11 cellular contexts compared by ENCODE assay signal in the genomic region with DNA sequence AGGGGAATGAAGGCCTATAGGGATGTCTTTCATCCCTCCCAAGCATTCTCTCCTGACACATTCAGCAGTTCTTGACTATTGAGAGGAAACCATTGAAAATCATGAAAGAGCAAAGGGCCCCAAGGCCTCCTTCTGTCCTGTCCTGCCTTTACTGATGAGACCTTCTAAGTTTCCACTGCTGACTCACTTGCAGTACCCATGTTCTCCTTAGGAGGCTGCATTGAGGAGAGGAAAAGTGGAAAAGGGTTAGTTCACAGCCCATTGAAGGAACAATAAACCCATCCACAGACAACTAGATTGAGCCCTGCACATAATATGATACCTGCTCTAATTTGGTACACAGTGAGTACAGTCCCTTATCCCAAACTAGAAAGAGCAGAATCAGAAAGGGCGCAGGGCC.
DNase-seq lines count a peak whose midpoint lies in the region; ATAC-seq and TF ChIP-seq lines count a peak whose summit lies in the region.
"Had no signal": no experiment of that assay in that cellular context is flagged by ENCODE, and none has a peak within 500 bp of the region (broad histone marks: within the 10 kb centered on the region; RNA-seq: fewer than 3 reads in every experiment).

No MANE protein-coding gene starts in this region.

- no peak overlapping the region for H3K23ac ChIP-seq in mesenchymal stem cell (ENCODE audit: low read length in 2 of 2)

- H3K27ac ChIP-seq in DND-41 (ENCODE audit: low read length) (no peak overlapping the region), mesenchymal stem cell (ENCODE audit: low read length, poor library complexity, severe bottlenecking) (no peak overlapping the region), uterus (no peak overlapping the region), PC-9 (no peak overlapping the region)
- H3K27ac ChIP-seq: spleen had no signal

- intact Hi-C loops in uterus (cut with DNase I; ENCODE audit: low total_unique reads): loop anchor here (10.0 kb wide), 1 partner anchor 62 kb away; no protein-coding TSS in a partner anchor
- intact Hi-C loops in PC-9 (cut with micrococcal nuclease; ENCODE audit: unreplicated experiment): no loop called here

- no peak overlapping the region for H2BK15ac ChIP-seq in mesenchymal stem cell (ENCODE audit: low read depth, poor library complexity, severe bottlenecking)

- no peak overlapping the region for H3K4ac ChIP-seq in mesenchymal stem cell (ENCODE audit: low read depth in 1 of 2, low read length in 2 of 2)

- H3K4me1 ChIP-seq in DND-41 (ENCODE audit: insufficient read depth, low read length): peaks cover 14% of the 10 kb centered on the region
- H3K4me1 ChIP-seq in mesenchymal stem cell (ENCODE audit: control insufficient read depth, insufficient read depth, low read depth, low read length): no peaks in the 10 kb centered on the region
- H3K4me1 ChIP-seq in uterus: no peaks in the 10 kb centered on the region
- H3K4me1 ChIP-seq in PC-9 (replicated peaks; ENCODE audit: insufficient read depth): no peaks in the 10 kb centered on the region

- H3K4me2 ChIP-seq in DND-41 (ENCODE audit: insufficient read depth, low read length): no peak overlapping the region
- no peak overlapping the region for H3K4me2 ChIP-seq in mesenchymal stem cell (ENCODE audit: low read length, poor library complexity, severe bottlenecking)
- H3K4me2 ChIP-seq in PC-9: no peak overlapping the region

- no peak overlapping the region for H4K8ac ChIP-seq in mesenchymal stem cell (ENCODE audit: low read length)

- no peak overlapping the region for H2BK120ac ChIP-seq in mesenchymal stem cell (ENCODE audit: low read depth, low read length)

- H2BK5ac ChIP-seq in mesenchymal stem cell (ENCODE audit: low read depth, low read length, poor library complexity, severe bottlenecking): no peak overlapping the region

- DNase-seq in DND-41 (no peak), NCI-H510A treated with DMSO at 0.1 percent for 48 hours (lab: John Stamatoyannopoulos, UW) (peak; percentile 94), mesenchymal stem cell (no peak), uterus (no peak), PC-9 (no peak), NCI-H2081 (lab: John Stamatoyannopoulos, UW) (no peak)
- DNase-seq: activated CD8-positive, alpha-beta memory T cell treated with anti-CD3 and anti-CD28 coated beads for 24 hours; naive thymus-derived CD8-positive, alpha-beta T cell; spleen had no signal

- no peaks in the 10 kb centered on the region for H4K20me1 ChIP-seq in DND-41 (ENCODE audit: insufficient read depth, low read length)
- no peaks in the 10 kb centered on the region for H4K20me1 ChIP-seq in PC-9 (ENCODE audit: insufficient read depth)

- no peak overlapping the region for H2AK5ac ChIP-seq in mesenchymal stem cell (ENCODE audit: low read length, severe bottlenecking)

- ATAC-seq in DND-41 (ENCODE audit: insufficient read depth, low read depth) (0 out of 3 replicates have a peak, but pooled peaks have one; percentile 32), GM18909 (IDR thresholded peaks at IDR 0.05; ENCODE audit: poor library complexity, unreplicated experiment) (peak; percentile 59), esophagus mucosa (peak; percentile 50)
- ATAC-seq: naive thymus-derived CD8-positive, alpha-beta T cell had no signal

- H4K91ac ChIP-seq in mesenchymal stem cell (ENCODE audit: low read length): no peak overlapping the region

- TF ChIP-seq POLR2A in uterus (IDR thresholded peaks at IDR 0.05): no peak

- H3K18ac ChIP-seq in mesenchymal stem cell (ENCODE audit: low read depth in 1 of 2, low read length in 2 of 2): no peak overlapping the region

- CTCF ChIA-PET in PC-9 (lab: Charles Lee): no interaction called here

- H3K79me2 ChIP-seq in DND-41 (ENCODE audit: insufficient read depth, low read length): no peaks in the 10 kb centered on the region
- no peaks in the 10 kb centered on the region for H3K79me2 ChIP-seq in PC-9 (ENCODE audit: low read depth)

- H3K9me3 ChIP-seq in DND-41 (ENCODE audit: insufficient read depth, low read length, severe bottlenecking) (no peaks in the 10 kb centered on the region), mesenchymal stem cell (ENCODE audit: control insufficient read depth, low read length) (peaks cover 4% of the 10 kb centered on the region), uterus (no peaks in the 10 kb centered on the region), PC-9 (ENCODE audit: insufficient read depth, low read depth) (no peaks in the 10 kb centered on the region)

- peak; percentile 26 for TF ChIP-seq CTCF in DND-41 (IDR thresholded peaks at IDR 0.05; ENCODE audit: borderline replicate concordance, extremely low read depth, low read length, poor library complexity, severe bottlenecking)
- no peak for TF ChIP-seq CTCF in uterus (IDR thresholded peaks at IDR 0.05)
- TF ChIP-seq CTCF in PC-9 (conservative IDR thresholded peaks at IDR 0.05): no peak; the same call in 1 of the 2 replicates

- 83% methylated on average over 1 of the region's 1 CpG for WGBS in mesenchymal stem cell

- BruUV-seq in PC-9 (replicated peaks; lab: Mats Ljungman, UMichigan): no TSS peak

- H3K4me3 ChIP-seq in DND-41 (ENCODE audit: low read depth in 1 of 2, low read length in 2 of 2): no peak overlapping the region
- no peak overlapping the region for H3K4me3 ChIP-seq in mesenchymal stem cell (ENCODE audit: insufficient read depth in 1 of 2, low read depth in 1 of 2, low read length in 2 of 2)
- no peak overlapping the region for H3K4me3 ChIP-seq in uterus
- no peak overlapping the region for H3K4me3 ChIP-seq in PC-9
- H3K4me3 ChIP-seq: spleen had no signal

- no peak overlapping the region for H2BK12ac ChIP-seq in mesenchymal stem cell (ENCODE audit: low read length in 2 of 2)

- H3K36me3 ChIP-seq in DND-41 (ENCODE audit: insufficient read depth, low read length) (no peaks in the 10 kb centered on the region), mesenchymal stem cell (ENCODE audit: control insufficient read depth in 1 of 2, insufficient read depth in 2 of 2, low read depth in 1 of 2, low read length in 2 of 2) (no peaks in the 10 kb centered on the region), uterus (no peaks in the 10 kb centered on the region), PC-9 (ENCODE audit: low read depth) (no peaks in the 10 kb centered on the region)
- H3K36me3 ChIP-seq: spleen had no signal

- H2AFZ ChIP-seq in DND-41 (ENCODE audit: low read depth, low read length) (no peak overlapping the region), mesenchymal stem cell (ENCODE audit: low read depth, low read length) (no peak overlapping the region), PC-9 (no peak overlapping the region)

- H3K27me3 ChIP-seq in DND-41 (ENCODE audit: insufficient read depth, low read length, poor library complexity) (no peaks in the 10 kb centered on the region), mesenchymal stem cell (ENCODE audit: control insufficient read depth in 1 of 2, insufficient read depth in 1 of 2, low read length in 2 of 2) (no peaks in the 10 kb centered on the region), uterus (no peaks in the 10 kb centered on the region), PC-9 (ENCODE audit: insufficient read depth, low read depth) (no peaks in the 10 kb centered on the region)
- H3K27me3 ChIP-seq: spleen had no signal

- no peaks in the 10 kb centered on the region for H3K9me2 ChIP-seq in PC-9 (ENCODE audit: insufficient read depth)

- POLR2A ChIA-PET in PC-9 (lab: Charles Lee; ENCODE audit: unreplicated experiment): no interaction called here

- H3K79me1 ChIP-seq in mesenchymal stem cell (replicated peaks; ENCODE audit: low read length, poor library complexity, severe bottlenecking): no peaks in the 10 kb centered on the region

- H3K9ac ChIP-seq in DND-41 (ENCODE audit: low read depth, low read length) (no peak overlapping the region), mesenchymal stem cell (ENCODE audit: low read length) (no peak overlapping the region)

- H3F3A ChIP-seq in PC-9 (ENCODE audit: insufficient read depth, low read depth): no peaks in the 10 kb centered on the region

- no peak overlapping the region for H3K14ac ChIP-seq in mesenchymal stem cell (ENCODE audit: low read length in 2 of 2)
